ENCODE assay signal across 8 cellular contexts in genomic region chr10:129870926-129871660, GRCh38.
DNase-seq lines count a peak whose midpoint lies in the region; ATAC-seq and TF ChIP-seq lines count a peak whose summit lies in the region.
"Had no signal": no experiment of that assay in that cellular context is flagged by ENCODE, and none has a peak within 500 bp of the region (broad histone marks: within the 10 kb centered on the region; RNA-seq: fewer than 3 reads in every experiment).

No MANE protein-coding gene starts in this region.

- H4K20me1 ChIP-seq in GM23248 (ENCODE audit: insufficient read depth): no peaks in the 10 kb centered on the region

- no peaks in the 10 kb centered on the region for H3K9me2 ChIP-seq in GM23248 (ENCODE audit: insufficient read depth)

- TF ChIP-seq CTCF in gastrocnemius medialis (IDR thresholded peaks at IDR 0.05 in 4 of 5, conservative IDR thresholded peaks at IDR 0.05 in 1 of 5): no peak

- in situ Hi-C loops in GM23248 (cut with MboI) (no loop called here), gastrocnemius medialis (cut with MboI; ENCODE audit: low sequenced_read_pairs in 4 of 4) (no loop called here)

- H3K4me1 ChIP-seq in GM23248 (ENCODE audit: insufficient read depth) (no peaks in the 10 kb centered on the region), endocrine pancreas (ENCODE audit: control insufficient read depth, insufficient read depth, low read length) (no peaks in the 10 kb centered on the region), gastrocnemius medialis (no peaks in the 10 kb centered on the region)

- intact Hi-C loops in gastrocnemius medialis (cut with DNase I; ENCODE audit: low total_unique reads): no loop called here

- DNase-seq in GM23248 (peak; percentile 60), NCI-H446 (lab: John Stamatoyannopoulos, UW) (peak; percentile 28 to 71), gastrocnemius medialis (peak in 1 of 2 donors; percentile 30), pons (ENCODE audit: low spot score) (no peak)
- no peak for DNase-seq in activated naive CD4-positive, alpha-beta T cell (lab: John Stamatoyannopoulos, UW)
- DNase-seq in activated CD4-positive, alpha-beta T cell treated with anti-CD3 and anti-CD28 coated beads for 4 hours: no peak
- DNase-seq: T-helper 1 cell had no signal

- no peak overlapping the region for H3K9ac ChIP-seq in GM23248
- H3K9ac ChIP-seq in endocrine pancreas (ENCODE audit: control insufficient read depth, insufficient read depth, low read length): no peak overlapping the region

- no peaks in the 10 kb centered on the region for H3F3A ChIP-seq in GM23248 (ENCODE audit: insufficient read depth)

- H3K79me2 ChIP-seq in GM23248 (ENCODE audit: insufficient read depth): no peaks in the 10 kb centered on the region

- no peak overlapping the region for H3K27ac ChIP-seq in GM23248
- H3K27ac ChIP-seq in gastrocnemius medialis: no peak overlapping the region

- H3K36me3 ChIP-seq in GM23248 (ENCODE audit: low read depth): no peaks in the 10 kb centered on the region
- H3K36me3 ChIP-seq in endocrine pancreas (ENCODE audit: control insufficient read depth, insufficient read depth, low read length): no peaks in the 10 kb centered on the region
- no peaks in the 10 kb centered on the region for H3K36me3 ChIP-seq in gastrocnemius medialis

- H3K4me2 ChIP-seq in GM23248 (ENCODE audit: unreplicated experiment): no peak overlapping the region

- no peaks in the 10 kb centered on the region for H3K9me3 ChIP-seq in GM23248 (ENCODE audit: low read depth)
- no peaks in the 10 kb centered on the region for H3K9me3 ChIP-seq in endocrine pancreas (ENCODE audit: control insufficient read depth, low read length)
- H3K9me3 ChIP-seq in gastrocnemius medialis: no peaks in the 10 kb centered on the region

- TF ChIP-seq POLR2A in gastrocnemius medialis (IDR thresholded peaks at IDR 0.05): no peak

- ATAC-seq in gastrocnemius medialis: peak; percentile 36 to 52

- WGBS in GM23248 (ENCODE audit: low coverage in 1 of 2, low lambda C conversion rate in 2 of 2, missing lambda C conversion rate in 2 of 2), 2 experiments: 11 to 12% methylated on average over 18 of the region's 18 CpGs

- H3K27me3 ChIP-seq in GM23248 (replicated peaks; ENCODE audit: insufficient read depth): no peaks in the 10 kb centered on the region
- no peaks in the 10 kb centered on the region for H3K27me3 ChIP-seq in endocrine pancreas (ENCODE audit: control insufficient read depth, insufficient read depth, low read length)
- H3K27me3 ChIP-seq in gastrocnemius medialis: no peaks in the 10 kb centered on the region

- H3K4me3 ChIP-seq in GM23248: no peak overlapping the region
- peak overlapping the region; percentile 59 for H3K4me3 ChIP-seq in endocrine pancreas (ENCODE audit: control insufficient read depth, insufficient read depth, low read length)
- no peak overlapping the region for H3K4me3 ChIP-seq in gastrocnemius medialis

- H2AFZ ChIP-seq in GM23248: 0 out of 2 replicates have a peak overlapping the region, but pooled peaks have one; percentile 2

Comparison
In these comparisons a context has a peak if more than half of its experiments do, and no peak if none do; other contexts are left out.
1. DNase-seq: peak in GM23248 (single experiment) and NCI-H446 (2 of 2); none in activated naive CD4-positive, alpha-beta T cell (0 of 4), activated CD4-positive, alpha-beta T cell treated with anti-CD3 and anti-CD28 coated beads for 4 hours (0 of 2) and pons (single experiment).